15 cellular contexts compared by ENCODE assay signal in the genomic region with DNA sequence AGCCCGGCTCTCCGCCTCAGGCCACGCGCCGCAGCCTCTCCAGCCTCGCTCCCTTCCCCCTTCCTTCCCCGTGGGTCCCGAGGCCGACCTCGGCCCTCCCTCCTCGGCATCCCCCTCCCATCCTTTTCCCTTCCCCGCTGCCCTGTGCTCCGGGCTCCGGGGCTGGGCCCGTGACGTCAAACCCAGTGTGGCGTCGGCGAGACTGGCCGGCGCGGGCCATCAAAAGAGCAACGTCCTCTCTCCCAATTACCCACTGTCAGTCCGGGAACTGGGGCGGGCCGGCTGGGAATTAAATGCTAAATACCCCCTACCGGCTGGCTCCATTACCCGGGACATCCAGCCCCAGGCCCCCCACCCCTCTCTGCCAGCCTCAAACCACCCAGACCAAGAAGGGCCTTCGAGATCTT. TPM values are rescaled to one million over a fixed set of nuclear protein-coding genes. Genes with fewer than 3 reads are reported as not detected.
DNase-seq lines count a peak whose midpoint lies in the region; ATAC-seq and TF ChIP-seq lines count a peak whose summit lies in the region.
"Had no signal": no experiment of that assay in that cellular context is flagged by ENCODE, and none has a peak within 500 bp of the region (broad histone marks: within the 10 kb centered on the region; RNA-seq: fewer than 3 reads in every experiment).

No MANE protein-coding gene starts in this region.

- H3K27me3 ChIP-seq in CD4-positive, CD25-positive, alpha-beta regulatory T cell (ENCODE audit: control insufficient read depth, insufficient read depth, low read length): peaks cover 11% of the 10 kb centered on the region
- H3K27me3 ChIP-seq in breast epithelium: peaks cover 0 to 59% of the 10 kb centered on the region in 2 donors

- peaks cover 0 to 3% (median 1%) of the 10 kb centered on the region in 7 donors for H3K9me3 Mint-ChIP-seq in CD4-positive, CD25-positive, alpha-beta regulatory T cell
- H3K9me3 Mint-ChIP-seq in HFFc6 (no peaks in the 10 kb centered on the region; the same call in 1 of the 2 replicates), natural killer cell (no peaks in the 10 kb centered on the region)

- peaks cover 3% of the 10 kb centered on the region for H3K36me3 Mint-ChIP-seq in CD4-positive, CD25-positive, alpha-beta regulatory T cell
- H3K36me3 Mint-ChIP-seq in HFFc6 (ENCODE audit: low read depth): 0 out of 2 replicates have a peak, but pooled peaks cover 4% of the 10 kb centered on the region
- no peaks in the 10 kb centered on the region for H3K36me3 Mint-ChIP-seq in natural killer cell

- peaks cover 60% of the 10 kb centered on the region for H3K27me3 Mint-ChIP-seq in CD4-positive, CD25-positive, alpha-beta regulatory T cell
- H3K27me3 Mint-ChIP-seq in HFFc6 (ENCODE audit: insufficient read depth) (peaks cover 49% of the 10 kb centered on the region), natural killer cell (ENCODE audit: low read depth in 2 of 2) (peaks cover 31 to 49% of the 10 kb centered on the region in 2 donors)

- H3K4me3 ChIP-seq in CD4-positive, CD25-positive, alpha-beta regulatory T cell (ENCODE audit: low read depth, low read length): peak overlapping the region; percentile 32
- peak overlapping the region; percentile 20 to 87 (median 72) for H3K4me3 ChIP-seq in breast epithelium
- H3K4me3 ChIP-seq: GM12878, tibial artery had no signal

- no peak for DNase-seq in CD4-positive, CD25-positive, alpha-beta regulatory T cell
- no peak for DNase-seq in HFFc6
- DNase-seq in breast epithelium (ENCODE audit: low spot score in 2 of 2): no peak
- DNase-seq in natural killer cell: no peak
- DNase-seq in AML-193 (lab: John Stamatoyannopoulos, UW): no peak
- DNase-seq in NCI-H1092 (lab: John Stamatoyannopoulos, UW): no peak
- DNase-seq: central memory CD4-positive, alpha-beta T cell; foreskin fibroblast; KG1; NCI-H2171 treated with DMSO at 0.1 percent for 48 hours; stimulated activated CD4-positive, alpha-beta T cell treated with anti-CD3 and anti-CD28 coated beads, Interleukin-2, amount 100 ng/mL, for 24 hours had no signal

- TF ChIP-seq POLR2A in breast epithelium (IDR thresholded peaks at IDR 0.05): no peak

- H3K4me1 ChIP-seq in CD4-positive, CD25-positive, alpha-beta regulatory T cell (ENCODE audit: control insufficient read depth, insufficient read depth, low read length, poor library complexity, severe bottlenecking): peaks cover 68% of the 10 kb centered on the region
- H3K4me1 ChIP-seq in breast epithelium: no peaks in the 10 kb centered on the region

- H3K27ac ChIP-seq in CD4-positive, CD25-positive, alpha-beta regulatory T cell (ENCODE audit: insufficient read depth, low read length, poor library complexity, severe bottlenecking): peak overlapping the region; percentile 41
- peak overlapping the region; percentile 91 to 96 for H3K27ac ChIP-seq in breast epithelium
- H3K27ac ChIP-seq: tibial artery had no signal

- no peaks in the 10 kb centered on the region for H3K9me3 ChIP-seq in CD4-positive, CD25-positive, alpha-beta regulatory T cell (ENCODE audit: control insufficient read depth in 2 of 2, low read length in 2 of 2)
- H3K9me3 ChIP-seq in breast epithelium: no peaks in the 10 kb centered on the region
- H3K9me3 ChIP-seq: tibial artery had no signal

- peak overlapping the region; percentile 47 to 93 (median 89) for H3K27ac Mint-ChIP-seq in CD4-positive, CD25-positive, alpha-beta regulatory T cell
- H3K27ac Mint-ChIP-seq in HFFc6 (no peak overlapping the region), natural killer cell (peak overlapping the region; percentile 86 to 98)

- H3K4me3 Mint-ChIP-seq in CD4-positive, CD25-positive, alpha-beta regulatory T cell: peak overlapping the region; percentile 91 to 97 (median 95)
- H3K4me3 Mint-ChIP-seq in HFFc6: peak overlapping the region; percentile 60; the same call in 1 of the 2 replicates
- H3K4me3 Mint-ChIP-seq in natural killer cell: peak overlapping the region; percentile 74

- TF ChIP-seq CTCF in HFFc6 (IDR thresholded peaks at IDR 0.05) (no peak), breast epithelium (IDR thresholded peaks at IDR 0.05) (no peak), natural killer cell (IDR thresholded peaks at IDR 0.05) (no peak)

- H3K36me3 ChIP-seq in CD4-positive, CD25-positive, alpha-beta regulatory T cell (ENCODE audit: control insufficient read depth, insufficient read depth, low read length): no peaks in the 10 kb centered on the region
- no peaks in the 10 kb centered on the region for H3K36me3 ChIP-seq in breast epithelium
- H3K36me3 ChIP-seq: tibial artery had no signal

- no peak for ATAC-seq in CD4-positive, CD25-positive, alpha-beta regulatory T cell (ENCODE audit: low read depth in 2 of 2)
- ATAC-seq in natural killer cell (no peak), HG02642 (IDR thresholded peaks at IDR 0.05; ENCODE audit: poor library complexity, unreplicated experiment) (no peak), HG02763 (IDR thresholded peaks at IDR 0.05; ENCODE audit: unreplicated experiment) (no peak)
- ATAC-seq: GM12878 had no signal

- intact Hi-C loops in breast epithelium (cut with DNase I; ENCODE audit: low total_unique reads) (no loop called here), natural killer cell (cut with micrococcal nuclease) (loop anchor here (2.0 to 5.0 kb wide), 3 partner anchors 13 to 1155 kb away; no protein-coding TSS in a partner anchor)

- peaks cover 5 to 44% (median 26%) of the 10 kb centered on the region in 4 donors for H3K4me1 Mint-ChIP-seq in CD4-positive, CD25-positive, alpha-beta regulatory T cell
- H3K4me1 Mint-ChIP-seq in HFFc6 (ENCODE audit: low read depth) (peaks cover 26% of the 10 kb centered on the region), natural killer cell (peaks cover 45 to 69% of the 10 kb centered on the region in 2 donors)

RNA-seq across cellular contexts. Expression of gene GATA3, which starts 2.6 kb away (rescaled TPM):
- total RNA-seq in CD4-positive, CD25-positive, alpha-beta regulatory T cell: 182 TPM
- polyA plus RNA-seq in CD4-positive, CD25-positive, alpha-beta regulatory T cell: 10 to 100 TPM; 32.9 to 49.7 (median 42.5) TPM
- total RNA-seq in HFFc6 (2021; fragmentation: NEBNext Ultra II Directional; extraction: Animal tissue kit (Norgen Biotek cat#: 25700)): under 1 TPM in 4 of 6 experiments, not detected in 2; 0.07 to 0.43 (median 0.16) TPM
- total RNA-seq in breast epithelium (10 to 100 TPM in 2 of 3 donors, under 1 TPM in 1; 0.48 to 36.4 (median 28.2) TPM), natural killer cell (10 to 100 TPM; 50.3 to 92.2 (median 68.8) TPM)
